Comparison of ENCODE assay signal across 8 cellular contexts in genomic region chr14:55707365-55707804, GRCh38.
DNase-seq lines count a peak whose midpoint lies in the region; ATAC-seq, FAIRE-seq and TF ChIP-seq lines count a peak whose summit lies in the region.

No MANE protein-coding gene starts in this region.

- no peak overlapping the region for H3K4me3 ChIP-seq in A673 (ENCODE audit: low read depth, low read length, poor library complexity, severe bottlenecking)

- peak; percentile 46 for FAIRE-seq in GM12892 (lab: Jason Lieb, UNC)

- peak; percentile 74 for TF ChIP-seq CTCF in A673 (conservative IDR thresholded peaks at IDR 0.05; ENCODE audit: low read depth, low read length)

- intact Hi-C loops in A673 (cut with micrococcal nuclease; ENCODE audit: unreplicated experiment): loop anchor here (2.0 to 5.0 kb wide), 2 partner anchors 635 to 767 kb away; no protein-coding TSS in a partner anchor

- H3K9me3 ChIP-seq in A673 (ENCODE audit: low read depth, low read length, poor library complexity, severe bottlenecking): no peaks in the 10 kb centered on the region

- H3K4me1 ChIP-seq in A673 (ENCODE audit: insufficient read depth, low read length, poor library complexity, severe bottlenecking): peaks cover 6% of the 10 kb centered on the region

- peak; percentile 71 for DNase-seq in A673 (ENCODE audit: low spot score)
- no peak for DNase-seq in GM12892 (ENCODE audit: insufficient read length)
- DNase-seq in NCI-H748 (lab: John Stamatoyannopoulos, UW; ENCODE audit: unreplicated experiment): peak; percentile 64
- peak; percentile 73 for DNase-seq in dermis blood vessel endothelial cell
- DNase-seq in myocyte (ENCODE audit: low read depth): peak; percentile 46
- DNase-seq in HuH-7.5 (ENCODE audit: low spot score): no peak

- POLR2A ChIA-PET in A673 (lab: Charles Lee; ENCODE audit: low non-redundant PET): no interaction called here

- CTCF ChIA-PET in A673 (lab: Charles Lee): interaction anchor here (0.5 to 1.7 kb wide), 5 partner anchors 21 to 766 kb away, joined by 3 to 5 read pairs (median 5); no protein-coding TSS in a partner anchor

- no peak for TF ChIP-seq POLR2A in GM12892 (IDR thresholded peaks at IDR 0.05; ENCODE audit: low read depth, low read length)

- no peaks in the 10 kb centered on the region for H3K27me3 ChIP-seq in A673 (replicated peaks; ENCODE audit: insufficient read depth, low read depth, low read length, poor library complexity)

- no TSS peak for BruUV-seq in A673 (replicated peaks; lab: Mats Ljungman, UMichigan)

- ATAC-seq in GM19023 (IDR thresholded peaks at IDR 0.05; ENCODE audit: unreplicated experiment) (no peak), GM21529 (IDR thresholded peaks at IDR 0.05; ENCODE audit: unreplicated experiment) (no peak)

- no peaks in the 10 kb centered on the region for H3K36me3 ChIP-seq in A673 (ENCODE audit: insufficient read depth, low read length, poor library complexity, severe bottlenecking)

- no peak overlapping the region for H3K27ac ChIP-seq in A673 (ENCODE audit: low read depth, low read length, poor library complexity, severe bottlenecking)

Comparison
In these comparisons a context has a peak if more than half of its experiments do, and no peak if none do; other contexts are left out.
1. DNase-seq: peak in A673 (single experiment), NCI-H748 (single experiment), dermis blood vessel endothelial cell (single experiment) and myocyte (single experiment); none in GM12892 (single experiment) and HuH-7.5 (single experiment).